ENCODE assay signal across 19 cellular contexts in the genomic region with DNA sequence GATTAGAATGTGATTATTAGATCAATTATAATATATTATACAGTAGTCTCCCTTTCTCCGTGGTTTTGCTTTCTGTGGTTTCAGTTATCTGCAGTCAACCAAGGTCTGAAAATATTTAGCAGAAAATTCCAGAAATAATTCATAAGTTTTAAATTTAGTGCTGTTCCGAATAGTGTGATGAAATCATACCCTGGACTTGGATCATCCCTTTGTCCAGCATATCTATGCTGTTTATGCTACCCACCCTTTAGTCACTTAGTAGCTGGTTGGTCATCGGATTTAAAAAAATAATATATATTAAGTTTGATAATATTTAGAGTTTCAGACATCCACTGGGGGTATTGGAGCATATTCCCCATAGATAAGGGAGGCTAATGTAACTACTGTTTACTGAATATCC. TPM values are rescaled to one million over a fixed set of nuclear protein-coding genes. Genes with fewer than 3 reads are reported as not detected.
A peak's percentile ranks its signal among the peaks of the same experiment; 100 is the strongest.
DNase-seq lines count a peak whose midpoint lies in the region; ATAC-seq and TF ChIP-seq lines count a peak whose summit lies in the region.
"Had no signal": no experiment of that assay in that cellular context is flagged by ENCODE, and none has a peak within 500 bp of the region (broad histone marks: within the 10 kb centered on the region; RNA-seq: fewer than 3 reads in every experiment).

No MANE protein-coding gene starts in this region.

- H3K36me3 Mint-ChIP-seq in osteocyte (ENCODE audit: unreplicated experiment) (peaks cover 10% of the 10 kb centered on the region), natural killer cell (peaks cover 12% of the 10 kb centered on the region)

- 49 to 55% methylated on average over 3 of the region's 3 CpGs for WGBS in GM23248 (ENCODE audit: low coverage in 1 of 2, low lambda C conversion rate in 2 of 2, missing lambda C conversion rate in 2 of 2), 2 experiments

- H3K4me1 Mint-ChIP-seq in osteocyte (ENCODE audit: unreplicated experiment) (peaks cover 20% of the 10 kb centered on the region), natural killer cell (peaks cover 10 to 12% of the 10 kb centered on the region in 2 donors)

- H3K79me2 ChIP-seq in GM23248 (ENCODE audit: insufficient read depth), result peaks cover 15% of the 10 kb centered on the region

- H3K9me3 Mint-ChIP-seq in osteocyte (ENCODE audit: unreplicated experiment) (no peaks in the 10 kb centered on the region), natural killer cell (no peaks in the 10 kb centered on the region)
- H3K9me3 Mint-ChIP-seq: GM23338 had no signal

- DNase-seq in GM23248 (peak; percentile 47), cardiac fibroblast (ENCODE audit: low read depth in 2 of 2) (peak; percentile 30 to 33), fibroblast of the aortic adventitia (ENCODE audit: low read depth) (peak; percentile 71), osteocyte (ENCODE audit: extremely low spot score, unreplicated experiment) (no peak), natural killer cell (no peak), epidermal melanocyte (ENCODE audit: insufficient read length, low spot score) (no peak)
- DNase-seq in activated T-cell treated with anti-CD3 and anti-CD28 coated beads, Interleukin-2, amount 50 U/mL, for 48 hours, result no peak
- DNase-seq: AML-193, NCI-H1092 treated with DMSO at 0.1 percent for 48 hours, NCI-H146, NCI-H226, NCI-H524, NCI-H82, SHP77, SK-N-SH had no signal

- H3K4me3 Mint-ChIP-seq in osteocyte (ENCODE audit: unreplicated experiment), result no peak overlapping the region
- H3K4me3 Mint-ChIP-seq in natural killer cell, result no peak overlapping the region
- H3K4me3 Mint-ChIP-seq: GM23338 had no signal

- 0 out of 2 replicates have a peak overlapping the region, but pooled peaks have one; percentile 27 for H3K9ac ChIP-seq in GM23248
- H3K9ac ChIP-seq: SK-N-SH had no signal

- no peaks in the 10 kb centered on the region for H4K20me1 ChIP-seq in GM23248 (ENCODE audit: insufficient read depth)

- H3K27me3 Mint-ChIP-seq in osteocyte (ENCODE audit: unreplicated experiment) (no peaks in the 10 kb centered on the region), natural killer cell (ENCODE audit: low read depth in 2 of 2) (no peaks in the 10 kb centered on the region)

- H2AFZ ChIP-seq in GM23248, result peak overlapping the region; percentile 64
- H2AFZ ChIP-seq: GM23338 had no signal

- no peaks in the 10 kb centered on the region for H3F3A ChIP-seq in GM23248 (ENCODE audit: insufficient read depth)

- H3K9me2 ChIP-seq in GM23248 (ENCODE audit: insufficient read depth), result no peaks in the 10 kb centered on the region
- H3K9me2 ChIP-seq: SK-N-SH had no signal

- intact Hi-C loops in natural killer cell (cut with micrococcal nuclease), result no loop called here

- H3K36me3 ChIP-seq in GM23248 (ENCODE audit: low read depth), result no peaks in the 10 kb centered on the region; the same call in 1 of the 2 replicates

- ATAC-seq in HG03025 (IDR thresholded peaks at IDR 0.05; ENCODE audit: low FRiP score, unreplicated experiment), result no peak
- ATAC-seq in natural killer cell, result no peak
- ATAC-seq: GM23338, HCT116 had no signal

- peaks cover 15% of the 10 kb centered on the region for H3K4me1 ChIP-seq in GM23248 (ENCODE audit: insufficient read depth)

- peak overlapping the region; percentile 54 for H3K4me2 ChIP-seq in GM23248 (ENCODE audit: unreplicated experiment)
- H3K4me2 ChIP-seq: GM23338, SK-N-SH had no signal

- in situ Hi-C loops in GM23248 (cut with MboI), result no loop called here

- no peaks in the 10 kb centered on the region for H3K27me3 ChIP-seq in GM23248 (replicated peaks; ENCODE audit: insufficient read depth)

- no peak for TF ChIP-seq CTCF in cardiac fibroblast (IDR thresholded peaks at IDR 0.05; ENCODE audit: low read depth, low read length)
- TF ChIP-seq CTCF in fibroblast of the aortic adventitia (IDR thresholded peaks at IDR 0.05; ENCODE audit: insufficient read depth, low read length), result no peak
- no peak for TF ChIP-seq CTCF in osteocyte (IDR thresholded peaks at IDR 0.05)
- no peak for TF ChIP-seq CTCF in natural killer cell (IDR thresholded peaks at IDR 0.05)

- H3K27ac Mint-ChIP-seq in osteocyte (ENCODE audit: unreplicated experiment), result peak overlapping the region; percentile 78
- H3K27ac Mint-ChIP-seq in natural killer cell, result no peak overlapping the region
- H3K27ac Mint-ChIP-seq: GM23338 had no signal

- no peaks in the 10 kb centered on the region for H3K9me3 ChIP-seq in GM23248 (ENCODE audit: low read depth)
- H3K9me3 ChIP-seq: SK-N-SH had no signal

- H3K4me3 ChIP-seq in GM23248, result peak overlapping the region; percentile 13; the same call in 1 of the 2 replicates
- no peak overlapping the region for H3K4me3 ChIP-seq in cardiac fibroblast (replicated peaks in 1 of 2; ENCODE audit: low read depth in 2 of 2, low read length in 2 of 2)
- no peak overlapping the region for H3K4me3 ChIP-seq in fibroblast of the aortic adventitia (ENCODE audit: low read depth, low read length)
- H3K4me3 ChIP-seq: GM23338 had no signal

- peak overlapping the region; percentile 32 for H3K27ac ChIP-seq in GM23248
- H3K27ac ChIP-seq: C4-2B had no signal

RNA-seq across cellular contexts. Expression of a gene that starts 19.6 kb away (rescaled TPM):
- total RNA-seq in GM23248 (2014; rRNA removed; shearing (Covaris generic)), result 5.1 and 5.7 TPM in 2 replicates
- polyA plus RNA-seq in GM23248 (2016; fragmentation: Nextera tagmentation; extraction: Ambion mirVana), result 8.8 and 9.0 TPM in 2 replicates
- 1.2 and 17.0 TPM in 2 replicates for total RNA-seq in fibroblast of the aortic adventitia (ENCODE audit: low replicate concordance)
- total RNA-seq in osteocyte, result 8.2 and 8.7 TPM in 2 replicates
- total RNA-seq in natural killer cell, result 1 to 10 TPM; 2.8 to 5.4 (median 3.0) TPM

RNA-seq across cellular contexts. Expression of a gene that starts 20.2 kb away (rescaled TPM):
- total RNA-seq in GM23248 (2014; rRNA removed; shearing (Covaris generic)), result 416 and 500 TPM in 2 replicates
- polyA plus RNA-seq in GM23248 (2016; fragmentation: Nextera tagmentation; extraction: Ambion mirVana), result 369 and 370 TPM in 2 replicates
- 207 and 445 TPM in 2 replicates for total RNA-seq in fibroblast of the aortic adventitia (ENCODE audit: low replicate concordance)
- total RNA-seq in osteocyte, result 497 and 512 TPM in 2 replicates
- 100 to 1,000 TPM; 703 to 872 (median 771) TPM for total RNA-seq in natural killer cell

Comparison
In these comparisons a context has a peak if more than half of its experiments do, and no peak if none do; other contexts are left out.
1. DNase-seq: peak in GM23248 (single experiment), cardiac fibroblast (2 of 2) and fibroblast of the aortic adventitia (single experiment); none in osteocyte (single experiment), natural killer cell (single experiment), activated T-cell treated with anti-CD3 and anti-CD28 coated beads, Interleukin-2, amount 50 U/mL, for 48 hours (0 of 2) and epidermal melanocyte (single experiment).